ENCODE assay signal across 15 cellular contexts in genomic region chr5:65771266-65771665, GRCh38.
DNase-seq lines count a peak whose midpoint lies in the region; ATAC-seq lines count a peak whose summit lies in the region.
"Had no signal": no experiment of that assay in that cellular context is flagged by ENCODE, and none has a peak within 500 bp of the region (broad histone marks: within the 10 kb centered on the region; RNA-seq: fewer than 3 reads in every experiment).

No MANE protein-coding gene starts in this region.

- DNase-seq in COLO829 (ENCODE audit: low spot score), result peak; percentile 65
- no peak for DNase-seq in caudate nucleus (lab: John Stamatoyannopoulos, UW)
- DNase-seq in inferior parietal cortex (ENCODE audit: extremely low spot score), result peak; percentile 39
- no peak for DNase-seq in substantia nigra (lab: John Stamatoyannopoulos, UW)
- DNase-seq in T-helper 2 cell, result no peak
- DNase-seq in epidermal melanocyte (ENCODE audit: insufficient read length, low spot score), result no peak
- DNase-seq: 8988T; AML-193; CD8-positive, alpha-beta memory T cell; DMS 273 treated with DMSO at 0.1 percent for 48 hours; H7 had no signal

- peak overlapping the region; percentile 79 for H3K27ac ChIP-seq in caudate nucleus (ENCODE audit: low read depth, low read length)
- H3K27ac ChIP-seq in substantia nigra (ENCODE audit: low read depth, low read length, poor library complexity, severe bottlenecking), result peak overlapping the region; percentile 80
- H3K27ac ChIP-seq: BLaER1 had no signal

- ATAC-seq in GM21381 (IDR thresholded peaks at IDR 0.05; ENCODE audit: unreplicated experiment), result no peak
- ATAC-seq: GM12878, GM23338 had no signal

Comparison
In these comparisons a context has a peak if more than half of its experiments do, and no peak if none do; other contexts are left out.
1. DNase-seq: peak in COLO829 (single experiment) and inferior parietal cortex (single experiment); none in caudate nucleus (0 of 61), substantia nigra (0 of 49), T-helper 2 cell (0 of 5) and epidermal melanocyte (single experiment).